In the genomic region with DNA sequence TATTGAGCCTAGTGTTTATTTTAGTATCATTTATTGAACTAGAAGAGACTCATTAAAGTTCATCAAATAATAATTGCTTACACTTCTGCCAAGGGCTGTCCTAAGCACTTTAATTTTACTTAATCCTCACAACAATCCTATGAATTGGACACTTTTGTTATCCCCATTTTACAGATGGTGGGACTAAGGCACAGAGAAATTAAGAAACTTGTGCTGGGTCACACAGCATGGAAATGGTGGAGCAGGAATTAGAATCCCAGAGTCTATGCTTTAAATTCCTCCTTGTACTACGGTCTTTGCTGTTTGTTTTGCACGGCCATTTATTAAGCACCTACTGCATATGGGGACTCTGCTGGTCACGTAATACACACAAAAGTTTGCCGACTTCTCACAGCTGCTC, we compare ENCODE assay signal across 25 cellular contexts. TPM values are rescaled to one million over a fixed set of nuclear protein-coding genes. Genes with fewer than 3 reads are reported as not detected.
"Had no signal": no experiment of that assay in that cellular context is flagged by ENCODE, and none has a peak within 500 bp of the region (broad histone marks: within the 10 kb centered on the region; RNA-seq: fewer than 3 reads in every experiment).

No MANE protein-coding gene starts in this region.

- DNase-seq: dermis blood vessel endothelial cell; dorsolateral prefrontal cortex; effector CD4-positive, alpha-beta T cell; effector memory CD4-positive, alpha-beta T cell; foreskin keratinocyte; heart right ventricle; hippocampal formation; left cardiac atrium; left lung; left ventricle myocardium superior; lower lobe of right lung; mesenchymal stem cell; naive B cell had no signal

- ATAC-seq: foreskin keratinocyte, gastroesophageal sphincter, heart right ventricle, left cardiac atrium, left lung, left ventricle myocardium superior, lower lobe of right lung, mucosa of descending colon had no signal

- H3K27me3 ChIP-seq: dorsolateral prefrontal cortex had no signal

- H3K9me3 ChIP-seq: esophagus muscularis mucosa, gastroesophageal sphincter, heart right ventricle, left lung, lower lobe of right lung, mucosa of descending colon had no signal

- H3K27ac ChIP-seq: coronary artery, esophagus muscularis mucosa, foreskin keratinocyte, gastroesophageal sphincter, heart right ventricle, left lung, lower lobe of right lung had no signal

- H3K4me3 ChIP-seq: coronary artery, esophagus muscularis mucosa, gastroesophageal sphincter, heart right ventricle, left lung, lower lobe of right lung, mucosa of descending colon had no signal

- H3K4me1 ChIP-seq: esophagus muscularis mucosa, foreskin keratinocyte, gastroesophageal sphincter, left lung, lower lobe of right lung had no signal

- H3K36me3 ChIP-seq: esophagus muscularis mucosa, gastroesophageal sphincter, heart right ventricle, left lung, lower lobe of right lung had no signal

RNA-seq across cellular contexts. Expression of a gene that starts 7.9 kb away (rescaled TPM):
- total RNA-seq: dermis blood vessel endothelial cell, endothelial cell of umbilical vein, epithelial cell of proximal tubule, fibroblast of lung, fibroblast of villous mesenchyme, foreskin keratinocyte, kidney epithelial cell, left ventricle myocardium superior, lung microvascular endothelial cell, mesothelial cell of epicardium had no signal
- polyA plus RNA-seq: endothelial cell of umbilical vein, fibroblast of lung, foreskin keratinocyte, keratinocyte had no signal
